ENCODE assay signal across 2 cellular contexts in the genomic region with DNA sequence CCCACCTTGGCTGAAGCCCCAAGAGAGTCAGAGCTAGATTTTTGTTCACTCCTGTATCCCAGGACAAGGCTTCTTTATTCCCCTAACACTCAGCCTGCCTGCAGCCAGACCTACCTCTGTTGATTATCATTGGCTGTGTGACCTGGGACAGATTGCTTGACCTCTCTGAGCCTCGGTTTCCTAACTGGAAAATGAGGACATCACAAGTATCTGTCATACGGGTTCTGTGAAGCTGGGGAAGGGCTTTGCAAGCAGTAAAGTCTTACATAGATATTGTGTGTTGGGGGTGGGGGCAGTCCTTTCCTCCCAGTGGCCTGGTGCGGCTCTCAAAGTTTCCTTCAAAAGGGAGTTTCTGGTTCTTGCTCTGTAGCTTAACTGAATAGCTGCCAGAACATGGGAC.
TF ChIP-seq lines count a peak whose summit lies in the region.

No MANE protein-coding gene starts in this region.

TF ChIP-seq in HEK293, 187 proteins besides CTCF, POLR2A, EP300 and RAD21:
- TF ChIP-seq, protein P1, sequence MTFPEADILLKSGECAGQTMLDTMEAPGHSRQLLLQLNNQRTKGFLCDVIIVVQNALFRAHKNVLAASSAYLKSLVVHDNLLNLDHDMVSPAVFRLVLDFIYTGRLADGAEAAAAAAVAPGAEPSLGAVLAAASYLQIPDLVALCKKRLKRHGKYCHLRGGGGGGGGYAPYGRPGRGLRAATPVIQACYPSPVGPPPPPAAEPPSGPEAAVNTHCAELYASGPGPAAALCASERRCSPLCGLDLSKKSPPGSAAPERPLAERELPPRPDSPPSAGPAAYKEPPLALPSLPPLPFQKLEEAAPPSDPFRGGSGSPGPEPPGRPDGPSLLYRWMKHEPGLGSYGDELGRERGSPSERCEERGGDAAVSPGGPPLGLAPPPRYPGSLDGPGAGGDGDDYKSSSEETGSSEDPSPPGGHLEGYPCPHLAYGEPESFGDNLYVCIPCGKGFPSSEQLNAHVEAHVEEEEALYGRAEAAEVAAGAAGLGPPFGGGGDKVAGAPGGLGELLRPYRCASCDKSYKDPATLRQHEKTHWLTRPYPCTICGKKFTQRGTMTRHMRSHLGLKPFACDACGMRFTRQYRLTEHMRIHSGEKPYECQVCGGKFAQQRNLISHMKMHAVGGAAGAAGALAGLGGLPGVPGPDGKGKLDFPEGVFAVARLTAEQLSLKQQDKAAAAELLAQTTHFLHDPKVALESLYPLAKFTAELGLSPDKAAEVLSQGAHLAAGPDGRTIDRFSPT (tag by site-specific recombination; IDR thresholded peaks at IDR 0.05) = no peak
- TF ChIP-seq ZNF768 (tag by site-specific recombination; IDR thresholded peaks at IDR 0.05) (peak; percentile 82), ZNF664 (tag by site-specific recombination; IDR thresholded peaks at IDR 0.05) (no peak), ZNF76 (tag by site-specific recombination; IDR thresholded peaks at IDR 0.05; ENCODE audit: borderline replicate concordance, low read depth) (no peak), ZNF785 (tag by site-specific recombination; IDR thresholded peaks at IDR 0.05) (no peak), ZNF558 (tag by site-specific recombination; IDR thresholded peaks at IDR 0.05) (no peak), ZNF776 (tag by site-specific recombination; IDR thresholded peaks at IDR 0.05; ENCODE audit: borderline replicate concordance) (no peak)

TF ChIP-seq in GM12878, 131 proteins besides CTCF, POLR2A, EP300 and RAD21:
- TF ChIP-seq PAX8 (IDR thresholded peaks at IDR 0.05) (no peak), ATF7 (IDR thresholded peaks at IDR 0.05; ENCODE audit: low read depth) (no peak), ZSCAN29 (IDR thresholded peaks at IDR 0.05) (no peak), FOXM1 (IDR thresholded peaks at IDR 0.05; ENCODE audit: low read depth, low read length) (no peak), HCFC1 (IDR thresholded peaks at IDR 0.05; ENCODE audit: low read length) (no peak), RCOR1 (conservative IDR thresholded peaks at IDR 0.05; ENCODE audit: low read depth, low read length) (no peak), KDM1A (IDR thresholded peaks at IDR 0.05; ENCODE audit: borderline replicate concordance) (peak; percentile 88; the same call in 1 of the 2 replicates), FOS (IDR thresholded peaks at IDR 0.05; ENCODE audit: borderline replicate concordance, extremely low read depth, insufficient read length) (no peak), SMC3 (IDR thresholded peaks at IDR 0.05; ENCODE audit: borderline replicate concordance, low read length) (no peak), ZNF217 (IDR thresholded peaks at IDR 0.05) (peak; percentile 83; the same call in 1 of the 2 replicates), MEF2A (IDR thresholded peaks at IDR 0.05; ENCODE audit: insufficient read depth, low read depth, low read length) (no peak), LARP7 (IDR thresholded peaks at IDR 0.05) (no peak), SMARCA5 (IDR thresholded peaks at IDR 0.05) (peak; percentile 95), RB1 (IDR thresholded peaks at IDR 0.05; ENCODE audit: borderline replicate concordance) (no peak; the same call in 1 of the 2 replicates), DPF2 (IDR thresholded peaks at IDR 0.05) (0 out of 2 replicates have a peak, but pooled peaks have one; percentile 19), TCF12 (IDR thresholded peaks at IDR 0.05; ENCODE audit: low read depth, low read length) (no peak), NFXL1 (IDR thresholded peaks at IDR 0.05; ENCODE audit: borderline replicate concordance) (peak; percentile 68; the same call in 1 of the 2 replicates)
- TF ChIP-seq, protein P2, sequence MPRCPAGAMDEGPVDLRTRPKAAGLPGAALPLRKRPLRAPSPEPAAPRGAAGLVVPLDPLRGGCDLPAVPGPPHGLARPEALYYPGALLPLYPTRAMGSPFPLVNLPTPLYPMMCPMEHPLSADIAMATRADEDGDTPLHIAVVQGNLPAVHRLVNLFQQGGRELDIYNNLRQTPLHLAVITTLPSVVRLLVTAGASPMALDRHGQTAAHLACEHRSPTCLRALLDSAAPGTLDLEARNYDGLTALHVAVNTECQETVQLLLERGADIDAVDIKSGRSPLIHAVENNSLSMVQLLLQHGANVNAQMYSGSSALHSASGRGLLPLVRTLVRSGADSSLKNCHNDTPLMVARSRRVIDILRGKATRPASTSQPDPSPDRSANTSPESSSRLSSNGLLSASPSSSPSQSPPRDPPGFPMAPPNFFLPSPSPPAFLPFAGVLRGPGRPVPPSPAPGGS (IDR thresholded peaks at IDR 0.05; ENCODE audit: borderline replicate concordance, insufficient read depth, low read depth, low read length, poor library complexity, severe bottlenecking) = no peak
- TF ChIP-seq, protein P3, sequence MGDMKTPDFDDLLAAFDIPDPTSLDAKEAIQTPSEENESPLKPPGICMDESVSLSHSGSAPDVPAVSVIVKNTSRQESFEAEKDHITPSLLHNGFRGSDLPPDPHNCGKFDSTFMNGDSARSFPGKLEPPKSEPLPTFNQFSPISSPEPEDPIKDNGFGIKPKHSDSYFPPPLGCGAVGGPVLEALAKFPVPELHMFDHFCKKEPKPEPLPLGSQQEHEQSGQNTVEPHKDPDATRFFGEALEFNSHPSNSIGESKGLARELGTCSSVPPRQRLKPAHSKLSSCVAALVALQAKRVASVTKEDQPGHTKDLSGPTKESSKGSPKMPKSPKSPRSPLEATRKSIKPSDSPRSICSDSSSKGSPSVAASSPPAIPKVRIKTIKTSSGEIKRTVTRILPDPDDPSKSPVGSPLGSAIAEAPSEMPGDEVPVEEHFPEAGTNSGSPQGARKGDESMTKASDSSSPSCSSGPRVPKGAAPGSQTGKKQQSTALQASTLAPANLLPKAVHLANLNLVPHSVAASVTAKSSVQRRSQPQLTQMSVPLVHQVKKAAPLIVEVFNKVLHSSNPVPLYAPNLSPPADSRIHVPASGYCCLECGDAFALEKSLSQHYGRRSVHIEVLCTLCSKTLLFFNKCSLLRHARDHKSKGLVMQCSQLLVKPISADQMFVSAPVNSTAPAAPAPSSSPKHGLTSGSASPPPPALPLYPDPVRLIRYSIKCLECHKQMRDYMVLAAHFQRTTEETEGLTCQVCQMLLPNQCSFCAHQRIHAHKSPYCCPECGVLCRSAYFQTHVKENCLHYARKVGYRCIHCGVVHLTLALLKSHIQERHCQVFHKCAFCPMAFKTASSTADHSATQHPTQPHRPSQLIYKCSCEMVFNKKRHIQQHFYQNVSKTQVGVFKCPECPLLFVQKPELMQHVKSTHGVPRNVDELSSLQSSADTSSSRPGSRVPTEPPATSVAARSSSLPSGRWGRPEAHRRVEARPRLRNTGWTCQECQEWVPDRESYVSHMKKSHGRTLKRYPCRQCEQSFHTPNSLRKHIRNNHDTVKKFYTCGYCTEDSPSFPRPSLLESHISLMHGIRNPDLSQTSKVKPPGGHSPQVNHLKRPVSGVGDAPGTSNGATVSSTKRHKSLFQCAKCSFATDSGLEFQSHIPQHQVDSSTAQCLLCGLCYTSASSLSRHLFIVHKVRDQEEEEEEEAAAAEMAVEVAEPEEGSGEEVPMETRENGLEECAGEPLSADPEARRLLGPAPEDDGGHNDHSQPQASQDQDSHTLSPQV (IDR thresholded peaks at IDR 0.05) = no peak
- TF ChIP-seq, protein P4, sequence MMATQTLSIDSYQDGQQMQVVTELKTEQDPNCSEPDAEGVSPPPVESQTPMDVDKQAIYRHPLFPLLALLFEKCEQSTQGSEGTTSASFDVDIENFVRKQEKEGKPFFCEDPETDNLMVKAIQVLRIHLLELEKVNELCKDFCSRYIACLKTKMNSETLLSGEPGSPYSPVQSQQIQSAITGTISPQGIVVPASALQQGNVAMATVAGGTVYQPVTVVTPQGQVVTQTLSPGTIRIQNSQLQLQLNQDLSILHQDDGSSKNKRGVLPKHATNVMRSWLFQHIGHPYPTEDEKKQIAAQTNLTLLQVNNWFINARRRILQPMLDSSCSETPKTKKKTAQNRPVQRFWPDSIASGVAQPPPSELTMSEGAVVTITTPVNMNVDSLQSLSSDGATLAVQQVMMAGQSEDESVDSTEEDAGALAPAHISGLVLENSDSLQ (IDR thresholded peaks at IDR 0.05) = no peak
- TF ChIP-seq, protein P5, sequence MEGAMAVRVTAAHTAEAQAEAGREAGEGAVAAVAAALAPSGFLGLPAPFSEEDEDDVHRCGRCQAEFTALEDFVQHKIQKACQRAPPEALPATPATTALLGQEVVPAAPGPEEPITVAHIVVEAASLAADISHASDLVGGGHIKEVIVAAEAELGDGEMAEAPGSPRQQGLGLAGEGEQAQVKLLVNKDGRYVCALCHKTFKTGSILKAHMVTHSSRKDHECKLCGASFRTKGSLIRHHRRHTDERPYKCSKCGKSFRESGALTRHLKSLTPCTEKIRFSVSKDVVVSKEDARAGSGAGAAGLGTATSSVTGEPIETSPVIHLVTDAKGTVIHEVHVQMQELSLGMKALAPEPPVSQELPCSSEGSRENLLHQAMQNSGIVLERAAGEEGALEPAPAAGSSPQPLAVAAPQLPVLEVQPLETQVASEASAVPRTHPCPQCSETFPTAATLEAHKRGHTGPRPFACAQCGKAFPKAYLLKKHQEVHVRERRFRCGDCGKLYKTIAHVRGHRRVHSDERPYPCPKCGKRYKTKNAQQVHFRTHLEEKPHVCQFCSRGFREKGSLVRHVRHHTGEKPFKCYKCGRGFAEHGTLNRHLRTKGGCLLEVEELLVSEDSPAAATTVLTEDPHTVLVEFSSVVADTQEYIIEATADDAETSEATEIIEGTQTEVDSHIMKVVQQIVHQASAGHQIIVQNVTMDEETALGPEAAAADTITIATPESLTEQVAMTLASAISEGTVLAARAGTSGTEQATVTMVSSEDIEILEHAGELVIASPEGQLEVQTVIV (IDR thresholded peaks at IDR 0.05; ENCODE audit: borderline replicate concordance, partially characterized antibody) = no peak
